23 cellular contexts compared by ENCODE assay signal in the genomic region with DNA sequence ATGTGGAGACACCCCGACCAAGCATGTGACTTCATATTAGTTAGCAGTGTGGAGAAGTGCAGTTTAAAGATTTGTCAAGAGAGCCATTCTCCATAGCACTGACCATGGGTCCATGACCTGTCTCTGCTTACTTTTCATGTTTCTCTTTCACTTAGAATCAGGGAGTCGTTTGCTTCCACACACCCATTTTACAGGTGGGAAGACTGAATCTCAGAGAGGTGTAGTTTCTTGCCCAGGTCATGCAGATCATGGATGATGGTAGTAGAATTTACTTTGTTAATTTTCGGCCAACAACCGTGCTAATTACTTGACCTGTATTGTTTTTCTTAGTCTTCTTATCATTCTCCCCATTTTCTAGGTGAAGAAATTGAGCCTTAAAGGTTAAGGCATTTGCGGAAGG. TPM values are rescaled to one million over a fixed set of nuclear protein-coding genes. Genes with fewer than 3 reads are reported as not detected.
DNase-seq lines count a peak whose midpoint lies in the region; ATAC-seq and TF ChIP-seq lines count a peak whose summit lies in the region.
"Had no signal": no experiment of that assay in that cellular context is flagged by ENCODE, and none has a peak within 500 bp of the region (broad histone marks: within the 10 kb centered on the region; RNA-seq: fewer than 3 reads in every experiment).

No MANE protein-coding gene starts in this region.

- H2AFZ ChIP-seq in Loucy (ENCODE audit: low read length) (no peak overlapping the region), neural progenitor cell (replicated peaks) (no peak overlapping the region)

- H3K27me3 ChIP-seq in Loucy (ENCODE audit: insufficient read depth, low read length, poor library complexity, severe bottlenecking) (no peaks in the 10 kb centered on the region), neural progenitor cell (no peaks in the 10 kb centered on the region)
- H3K27me3 ChIP-seq: testis had no signal

- H3K27ac ChIP-seq in neural progenitor cell, result no peak overlapping the region
- H3K27ac ChIP-seq: epithelial cell of prostate, left ventricle myocardium inferior, testis had no signal

- H3K9ac ChIP-seq in Loucy (ENCODE audit: low read depth, low read length, poor library complexity, severe bottlenecking), result peak overlapping the region; percentile 65
- H3K9ac ChIP-seq in neural progenitor cell, result no peak overlapping the region

- no peak for TF ChIP-seq CTCF in Loucy (conservative IDR thresholded peaks at IDR 0.05; ENCODE audit: low read length)
- TF ChIP-seq CTCF in neural progenitor cell (IDR thresholded peaks at IDR 0.05), result no peak

- DNase-seq in activated naive CD4-positive, alpha-beta T cell treated with anti-CD3 and anti-CD28 coated beads, Interleukin-2, amount 10 ng/mL, durations not matched to agents 7 days and 5 days, result no peak
- DNase-seq in activated naive CD4-positive, alpha-beta T cell treated with anti-CD3 and anti-CD28 coated beads for 36 hours, result no peak
- no peak for DNase-seq in activated naive CD8-positive, alpha-beta T cell treated with anti-CD3 and anti-CD28 coated beads, Interleukin-2, amount 50 U/mL, for 24 hours
- DNase-seq in neural progenitor cell (ENCODE audit: low spot score), result no peak
- DNase-seq in cerebellum (ENCODE audit: low spot score), result no peak
- no peak for DNase-seq in NCI-H1092 treated with DMSO at 0.1 percent for 48 hours (lab: John Stamatoyannopoulos, UW)
- DNase-seq: activated CD4-positive, CD25-positive, alpha-beta regulatory T cell treated with anti-CD3 and anti-CD28 coated beads, Interleukin-2, amount 50 U/mL, for 72 hours; activated naive CD4-positive, alpha-beta T cell treated with Interleukin-2 at 50 U/mL for 16 hours; DMS153; KG1; left ventricle myocardium inferior; midbrain; NCI-H2029; NCI-H226; NCI-H748 treated with DMSO at 0.1 percent for 48 hours; stimulated activated CD4-positive, alpha-beta T cell treated with anti-CD3 and anti-CD28 coated beads, Interleukin-2, amount 100 ng/mL, for 24 hours; testis had no signal

- peaks cover 25% of the 10 kb centered on the region for H3K36me3 Mint-ChIP-seq in activated naive CD4-positive, alpha-beta T cell treated with anti-CD3 and anti-CD28 coated beads, Interleukin-2, amount 10 ng/mL, durations not matched to agents 7 days and 5 days
- H3K36me3 Mint-ChIP-seq in activated naive CD4-positive, alpha-beta T cell treated with anti-CD3 and anti-CD28 coated beads for 36 hours (ENCODE audit: low read depth), result peaks cover 2% of the 10 kb centered on the region
- peaks cover 7% of the 10 kb centered on the region for H3K36me3 Mint-ChIP-seq in activated naive CD8-positive, alpha-beta T cell treated with anti-CD3 and anti-CD28 coated beads, Interleukin-2, amount 50 U/mL, for 24 hours (ENCODE audit: low read depth)
- H3K36me3 Mint-ChIP-seq in neural progenitor cell, result peaks cover 2% of the 10 kb centered on the region

- CTCF ChIA-PET in activated naive CD4-positive, alpha-beta T cell treated with anti-CD3 and anti-CD28 coated beads, Interleukin-2, amount 10 ng/mL, durations not matched to agents 7 days and 5 days (lab: Charles Lee), result no interaction called here
- CTCF ChIA-PET in activated naive CD4-positive, alpha-beta T cell treated with anti-CD3 and anti-CD28 coated beads for 36 hours (lab: Charles Lee), result no interaction called here

- H3K4me3 ChIP-seq in Loucy (ENCODE audit: low read length, poor library complexity, severe bottlenecking) (peak overlapping the region; percentile 76), neural progenitor cell (no peak overlapping the region)
- H3K4me3 ChIP-seq: left ventricle myocardium inferior, skin epidermis, testis had no signal

- H4K20me1 ChIP-seq in Loucy (ENCODE audit: insufficient read depth, low read length, poor library complexity, severe bottlenecking), result peaks cover 82% of the 10 kb centered on the region
- H4K20me1 ChIP-seq in neural progenitor cell (ENCODE audit: low read depth), result peaks cover 87% of the 10 kb centered on the region

- H3F3A ChIP-seq in Loucy (ENCODE audit: low read depth), result peaks cover 3% of the 10 kb centered on the region; the same call in 1 of the 2 replicates
- peaks cover 6% of the 10 kb centered on the region for H3F3A ChIP-seq in neural progenitor cell (ENCODE audit: low read depth)

- H3K9me3 Mint-ChIP-seq in activated naive CD4-positive, alpha-beta T cell treated with anti-CD3 and anti-CD28 coated beads, Interleukin-2, amount 10 ng/mL, durations not matched to agents 7 days and 5 days, result no peaks in the 10 kb centered on the region
- H3K9me3 Mint-ChIP-seq in activated naive CD4-positive, alpha-beta T cell treated with anti-CD3 and anti-CD28 coated beads for 36 hours, result no peaks in the 10 kb centered on the region
- no peaks in the 10 kb centered on the region for H3K9me3 Mint-ChIP-seq in activated naive CD8-positive, alpha-beta T cell treated with anti-CD3 and anti-CD28 coated beads, Interleukin-2, amount 50 U/mL, for 24 hours
- no peaks in the 10 kb centered on the region for H3K9me3 Mint-ChIP-seq in neural progenitor cell
- H3K9me3 Mint-ChIP-seq: central memory CD8-positive, alpha-beta T cell; stimulated activated effector memory CD8-positive, alpha-beta T cell treated with anti-CD3 and anti-CD28 coated beads, Interleukin-12 subunit alpha, Interleukin-12 subunit beta, amount 100 ng/mL, for 72 hours had no signal

- H3K36me3 ChIP-seq in Loucy (ENCODE audit: insufficient read depth, low read length) (no peaks in the 10 kb centered on the region), neural progenitor cell (no peaks in the 10 kb centered on the region)
- H3K36me3 ChIP-seq: left ventricle myocardium inferior had no signal

- no peaks in the 10 kb centered on the region for H3K27me3 Mint-ChIP-seq in activated naive CD4-positive, alpha-beta T cell treated with anti-CD3 and anti-CD28 coated beads, Interleukin-2, amount 10 ng/mL, durations not matched to agents 7 days and 5 days
- no peaks in the 10 kb centered on the region for H3K27me3 Mint-ChIP-seq in activated naive CD4-positive, alpha-beta T cell treated with anti-CD3 and anti-CD28 coated beads for 36 hours (ENCODE audit: low read depth)
- H3K27me3 Mint-ChIP-seq in activated naive CD8-positive, alpha-beta T cell treated with anti-CD3 and anti-CD28 coated beads, Interleukin-2, amount 50 U/mL, for 24 hours, result no peaks in the 10 kb centered on the region
- no peaks in the 10 kb centered on the region for H3K27me3 Mint-ChIP-seq in neural progenitor cell (ENCODE audit: insufficient read depth, low read depth)
- H3K27me3 Mint-ChIP-seq: central memory CD8-positive, alpha-beta T cell had no signal

- H3K27ac Mint-ChIP-seq in activated naive CD4-positive, alpha-beta T cell treated with anti-CD3 and anti-CD28 coated beads, Interleukin-2, amount 10 ng/mL, durations not matched to agents 7 days and 5 days, result peak overlapping the region; percentile 87
- H3K27ac Mint-ChIP-seq in activated naive CD4-positive, alpha-beta T cell treated with anti-CD3 and anti-CD28 coated beads for 36 hours, result no peak overlapping the region
- H3K27ac Mint-ChIP-seq in activated naive CD8-positive, alpha-beta T cell treated with anti-CD3 and anti-CD28 coated beads, Interleukin-2, amount 50 U/mL, for 24 hours, result peak overlapping the region; percentile 89
- no peak overlapping the region for H3K27ac Mint-ChIP-seq in neural progenitor cell
- H3K27ac Mint-ChIP-seq: stimulated activated effector memory CD8-positive, alpha-beta T cell treated with anti-CD3 and anti-CD28 coated beads, Interleukin-12 subunit alpha, Interleukin-12 subunit beta, amount 100 ng/mL, for 72 hours had no signal

- H3K79me2 ChIP-seq in Loucy (ENCODE audit: insufficient read depth, low read length), result peaks cover 99% of the 10 kb centered on the region
- H3K79me2 ChIP-seq in neural progenitor cell (ENCODE audit: low read depth), result peaks cover 98% of the 10 kb centered on the region

- H3K9me2 ChIP-seq in Loucy (replicated peaks; ENCODE audit: low read depth, low read length), result no peaks in the 10 kb centered on the region

- ATAC-seq in activated naive CD8-positive, alpha-beta T cell treated with anti-CD3 and anti-CD28 coated beads, Interleukin-2, amount 50 U/mL, for 24 hours, result no peak
- ATAC-seq in GM19023 (IDR thresholded peaks at IDR 0.05; ENCODE audit: unreplicated experiment), result no peak
- ATAC-seq: stimulated activated effector memory CD8-positive, alpha-beta T cell treated with anti-CD3 and anti-CD28 coated beads, Interleukin-12 subunit alpha, Interleukin-12 subunit beta, amount 100 ng/mL, for 72 hours had no signal

- H3K4me3 Mint-ChIP-seq in activated naive CD4-positive, alpha-beta T cell treated with anti-CD3 and anti-CD28 coated beads, Interleukin-2, amount 10 ng/mL, durations not matched to agents 7 days and 5 days, result peak overlapping the region; percentile 4
- no peak overlapping the region for H3K4me3 Mint-ChIP-seq in activated naive CD4-positive, alpha-beta T cell treated with anti-CD3 and anti-CD28 coated beads for 36 hours
- H3K4me3 Mint-ChIP-seq in activated naive CD8-positive, alpha-beta T cell treated with anti-CD3 and anti-CD28 coated beads, Interleukin-2, amount 50 U/mL, for 24 hours, result peak overlapping the region; percentile 53
- H3K4me3 Mint-ChIP-seq in neural progenitor cell, result peak overlapping the region; percentile 27
- H3K4me3 Mint-ChIP-seq: central memory CD8-positive, alpha-beta T cell; stimulated activated effector memory CD8-positive, alpha-beta T cell treated with anti-CD3 and anti-CD28 coated beads, Interleukin-12 subunit alpha, Interleukin-12 subunit beta, amount 100 ng/mL, for 72 hours had no signal

- intact Hi-C loops in activated naive CD4-positive, alpha-beta T cell treated with anti-CD3 and anti-CD28 coated beads for 36 hours (cut with micrococcal nuclease), result loop anchor here (5.0 kb wide), 4 partner anchors 300 to 1050 kb away; partner anchors contain the start of gene FZD8

- no peaks in the 10 kb centered on the region for H3K9me3 ChIP-seq in Loucy (ENCODE audit: insufficient read depth, low read depth, low read length)
- H3K9me3 ChIP-seq in neural progenitor cell (ENCODE audit: low read depth), result no peaks in the 10 kb centered on the region
- H3K9me3 ChIP-seq: left ventricle myocardium inferior, testis had no signal

- H3K4me1 Mint-ChIP-seq in activated naive CD4-positive, alpha-beta T cell treated with anti-CD3 and anti-CD28 coated beads, Interleukin-2, amount 10 ng/mL, durations not matched to agents 7 days and 5 days, result peaks cover 80% of the 10 kb centered on the region
- peaks cover 81% of the 10 kb centered on the region for H3K4me1 Mint-ChIP-seq in activated naive CD4-positive, alpha-beta T cell treated with anti-CD3 and anti-CD28 coated beads for 36 hours (ENCODE audit: low read depth)
- peaks cover 89% of the 10 kb centered on the region for H3K4me1 Mint-ChIP-seq in activated naive CD8-positive, alpha-beta T cell treated with anti-CD3 and anti-CD28 coated beads, Interleukin-2, amount 50 U/mL, for 24 hours
- H3K4me1 Mint-ChIP-seq in neural progenitor cell, result peaks cover 39% of the 10 kb centered on the region

- H3K4me2 ChIP-seq in Loucy (ENCODE audit: low read depth, low read length, poor library complexity, severe bottlenecking) (peak overlapping the region; percentile 75), neural progenitor cell (no peak overlapping the region)

- peaks cover 76% of the 10 kb centered on the region for H3K4me1 ChIP-seq in Loucy (ENCODE audit: insufficient read depth, low read length, poor library complexity, severe bottlenecking)
- peaks cover 24% of the 10 kb centered on the region for H3K4me1 ChIP-seq in neural progenitor cell

RNA-seq across cellular contexts. Expression of gene CCNY, which starts 6.1 kb away (rescaled TPM):
- 10 to 100 TPM; 31.2 to 32.1 TPM for total RNA-seq in activated naive CD4-positive, alpha-beta T cell treated with anti-CD3 and anti-CD28 coated beads for 36 hours
- 43.0 and 46.7 TPM in 2 replicates for total RNA-seq in neural progenitor cell (ENCODE audit: low replicate concordance)
- total RNA-seq in cerebellum, result 33.6 TPM

Comparison
In these comparisons a context has a peak if more than half of its experiments do, and no peak if none do; other contexts are left out.
1. H3K27ac Mint-ChIP-seq: peak in activated naive CD4-positive, alpha-beta T cell treated with anti-CD3 and anti-CD28 coated beads, Interleukin-2, amount 10 ng/mL, durations not matched to agents 7 days and 5 days (single experiment) and activated naive CD8-positive, alpha-beta T cell treated with anti-CD3 and anti-CD28 coated beads, Interleukin-2, amount 50 U/mL, for 24 hours (single experiment); none in activated naive CD4-positive, alpha-beta T cell treated with anti-CD3 and anti-CD28 coated beads for 36 hours (single experiment) and neural progenitor cell (single experiment).